19 cellular contexts compared by ENCODE assay signal in the genomic region with DNA sequence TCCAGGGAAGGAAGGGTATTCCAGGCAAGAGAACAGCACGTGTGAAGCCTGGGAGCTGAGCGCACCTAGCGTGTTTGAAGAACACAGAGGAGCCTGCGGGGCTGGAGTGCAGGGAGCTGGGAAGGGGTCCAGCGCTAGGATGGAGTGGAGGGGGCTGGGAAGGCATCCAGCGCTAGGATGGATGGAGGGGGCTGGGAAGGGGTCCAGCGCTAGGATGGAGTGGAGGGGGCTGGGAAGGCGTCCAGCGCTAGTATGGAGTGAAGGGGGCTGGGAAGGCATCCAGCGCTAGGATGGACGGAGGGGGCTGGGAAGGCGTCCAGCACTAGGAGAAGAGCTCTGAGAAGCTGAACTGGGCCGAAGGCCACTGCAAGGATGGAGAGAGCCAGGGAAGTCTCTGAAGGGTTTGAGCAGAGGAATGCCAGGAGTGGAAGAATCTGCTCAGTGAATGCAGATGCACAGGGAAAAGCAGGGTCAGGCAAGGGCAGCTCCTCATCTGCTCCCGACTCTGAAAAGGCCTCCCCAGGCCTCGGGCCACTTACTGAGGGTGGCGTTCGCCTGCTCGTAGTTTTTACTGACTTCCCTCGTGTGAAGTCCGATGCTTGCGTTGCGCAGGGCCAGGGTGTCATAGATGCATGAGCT. TPM values are rescaled to one million over a fixed set of nuclear protein-coding genes. Genes with fewer than 3 reads are reported as not detected.
DNase-seq lines count a peak whose midpoint lies in the region; ATAC-seq and TF ChIP-seq lines count a peak whose summit lies in the region.
"Had no signal": no experiment of that assay in that cellular context is flagged by ENCODE, and none has a peak within 500 bp of the region (broad histone marks: within the 10 kb centered on the region; RNA-seq: fewer than 3 reads in every experiment).

No MANE protein-coding gene starts in this region.

- H3K27ac ChIP-seq in gastroesophageal sphincter, result peak overlapping the region in 1 of 4 donors; percentile 15
- H3K27ac ChIP-seq: gastrocnemius medialis, skin epidermis had no signal

- no peak for TF ChIP-seq EP300 in gastroesophageal sphincter (IDR thresholded peaks at IDR 0.05)

- peak; percentile 3 for DNase-seq in activated naive CD8-positive, alpha-beta T cell treated with anti-CD3 and anti-CD28 coated beads, Interleukin-2, amount 10 ng/mL, durations not matched to agents 7 days and 5 days
- no peak for DNase-seq in activated naive CD8-positive, alpha-beta T cell treated with anti-CD3 and anti-CD28 coated beads for 36 hours
- DNase-seq in neural crest cell (ENCODE audit: low read depth, low spot score) (no peak), RKO (ENCODE audit: low spot score) (no peak), HuH-7 (ENCODE audit: low spot score) (no peak)
- DNase-seq in effector memory CD8-positive, alpha-beta T cell, result no peak
- DNase-seq: ACHN; activated CD4-positive, alpha-beta T cell treated with anti-CD3 and anti-CD28 coated beads, Interleukin-2, amount 50 U/mL, for 1 hour; gastrocnemius medialis; islet precursor cell; NCI-H146; NCI-H774; T1000 had no signal

- no peak overlapping the region for H3K4me3 Mint-ChIP-seq in activated naive CD8-positive, alpha-beta T cell treated with anti-CD3 and anti-CD28 coated beads, Interleukin-2, amount 10 ng/mL, durations not matched to agents 7 days and 5 days
- no peak overlapping the region for H3K4me3 Mint-ChIP-seq in activated naive CD8-positive, alpha-beta T cell treated with anti-CD3 and anti-CD28 coated beads for 36 hours
- no peak overlapping the region for H3K4me3 Mint-ChIP-seq in neural crest cell
- H3K4me3 Mint-ChIP-seq in effector memory CD8-positive, alpha-beta T cell, result no peak overlapping the region

- peaks cover 0 to 36% (median 8%) of the 10 kb centered on the region in 3 donors for H3K4me1 ChIP-seq in gastroesophageal sphincter
- H3K4me1 ChIP-seq: gastrocnemius medialis, HAP-1 had no signal

- H3K9me3 ChIP-seq in gastroesophageal sphincter, result no peaks in the 10 kb centered on the region
- H3K9me3 ChIP-seq: gastrocnemius medialis, HAP-1 had no signal

- WGBS in gastroesophageal sphincter (ENCODE audit: low coverage in 1 of 2), 2 donors, result 23 to 37% methylated on average over 18 to 21 of the region's 22 CpGs

- TF ChIP-seq CTCF in gastroesophageal sphincter (IDR thresholded peaks at IDR 0.05), result no peak
- no peak for TF ChIP-seq CTCF in neural crest cell (conservative IDR thresholded peaks at IDR 0.05)

- no peak overlapping the region for H3K27ac Mint-ChIP-seq in activated naive CD8-positive, alpha-beta T cell treated with anti-CD3 and anti-CD28 coated beads, Interleukin-2, amount 10 ng/mL, durations not matched to agents 7 days and 5 days
- H3K27ac Mint-ChIP-seq in activated naive CD8-positive, alpha-beta T cell treated with anti-CD3 and anti-CD28 coated beads for 36 hours, result no peak overlapping the region
- H3K27ac Mint-ChIP-seq in neural crest cell (ENCODE audit: unreplicated experiment), result peak overlapping the region; percentile 27
- H3K27ac Mint-ChIP-seq in effector memory CD8-positive, alpha-beta T cell, result no peak overlapping the region

- no peak overlapping the region for H3K4me3 ChIP-seq in gastroesophageal sphincter
- H3K4me3 ChIP-seq: gastrocnemius medialis, HAP-1, K562, skin epidermis had no signal

- no peaks in the 10 kb centered on the region for H3K36me3 ChIP-seq in gastroesophageal sphincter
- H3K36me3 ChIP-seq: gastrocnemius medialis, HAP-1 had no signal

- POLR2A ChIA-PET in activated naive CD8-positive, alpha-beta T cell treated with anti-CD3 and anti-CD28 coated beads, Interleukin-2, amount 10 ng/mL, durations not matched to agents 7 days and 5 days (lab: Charles Lee), result interaction anchor here (0.5 kb wide), 1 partner anchor 421 kb away, joined by 3 read pairs; no protein-coding TSS in a partner anchor

- ATAC-seq in activated naive CD8-positive, alpha-beta T cell treated with anti-CD3 and anti-CD28 coated beads, Interleukin-2, amount 10 ng/mL, durations not matched to agents 7 days and 5 days (ENCODE audit: low read depth), result no peak
- ATAC-seq in gastroesophageal sphincter, result peak; percentile 60
- ATAC-seq in HG03571 (IDR thresholded peaks at IDR 0.05; ENCODE audit: unreplicated experiment), result no peak
- ATAC-seq in effector memory CD8-positive, alpha-beta T cell (replicated peaks), result no peak
- ATAC-seq: gastrocnemius medialis, K562 had no signal

- H3K27me3 Mint-ChIP-seq in activated naive CD8-positive, alpha-beta T cell treated with anti-CD3 and anti-CD28 coated beads, Interleukin-2, amount 10 ng/mL, durations not matched to agents 7 days and 5 days, result peaks cover 32% of the 10 kb centered on the region
- peaks cover 62% of the 10 kb centered on the region for H3K27me3 Mint-ChIP-seq in activated naive CD8-positive, alpha-beta T cell treated with anti-CD3 and anti-CD28 coated beads for 36 hours
- peaks cover 10% of the 10 kb centered on the region for H3K27me3 Mint-ChIP-seq in neural crest cell (ENCODE audit: low read depth)
- H3K27me3 Mint-ChIP-seq in effector memory CD8-positive, alpha-beta T cell, result peaks cover 48 to 61% of the 10 kb centered on the region in 2 donors

- no peaks in the 10 kb centered on the region for H3K9me3 Mint-ChIP-seq in activated naive CD8-positive, alpha-beta T cell treated with anti-CD3 and anti-CD28 coated beads, Interleukin-2, amount 10 ng/mL, durations not matched to agents 7 days and 5 days
- no peaks in the 10 kb centered on the region for H3K9me3 Mint-ChIP-seq in activated naive CD8-positive, alpha-beta T cell treated with anti-CD3 and anti-CD28 coated beads for 36 hours
- H3K9me3 Mint-ChIP-seq in neural crest cell, result no peaks in the 10 kb centered on the region
- no peaks in the 10 kb centered on the region for H3K9me3 Mint-ChIP-seq in effector memory CD8-positive, alpha-beta T cell

- H3K4me1 Mint-ChIP-seq in activated naive CD8-positive, alpha-beta T cell treated with anti-CD3 and anti-CD28 coated beads, Interleukin-2, amount 10 ng/mL, durations not matched to agents 7 days and 5 days, result peaks cover 10% of the 10 kb centered on the region
- peaks cover 7% of the 10 kb centered on the region for H3K4me1 Mint-ChIP-seq in activated naive CD8-positive, alpha-beta T cell treated with anti-CD3 and anti-CD28 coated beads for 36 hours
- peaks cover 3% of the 10 kb centered on the region for H3K4me1 Mint-ChIP-seq in neural crest cell
- H3K4me1 Mint-ChIP-seq in effector memory CD8-positive, alpha-beta T cell (ENCODE audit: low read depth in 2 of 2), result peaks cover 13 to 15% of the 10 kb centered on the region in 2 donors

- peaks cover 83% of the 10 kb centered on the region for H3K27me3 ChIP-seq in gastroesophageal sphincter

- no peak for TF ChIP-seq POLR2A in gastroesophageal sphincter (IDR thresholded peaks at IDR 0.05)

- H3K36me3 Mint-ChIP-seq in activated naive CD8-positive, alpha-beta T cell treated with anti-CD3 and anti-CD28 coated beads, Interleukin-2, amount 10 ng/mL, durations not matched to agents 7 days and 5 days, result no peaks in the 10 kb centered on the region
- no peaks in the 10 kb centered on the region for H3K36me3 Mint-ChIP-seq in activated naive CD8-positive, alpha-beta T cell treated with anti-CD3 and anti-CD28 coated beads for 36 hours
- no peaks in the 10 kb centered on the region for H3K36me3 Mint-ChIP-seq in neural crest cell (ENCODE audit: low read depth)
- peaks cover 3% of the 10 kb centered on the region for H3K36me3 Mint-ChIP-seq in effector memory CD8-positive, alpha-beta T cell (ENCODE audit: insufficient read depth)

RNA-seq across cellular contexts. Expression of gene MUC20, which starts 39.7 kb away (rescaled TPM):
- 1 to 10 TPM; 3.0 to 3.1 TPM for total RNA-seq in activated naive CD8-positive, alpha-beta T cell treated with anti-CD3 and anti-CD28 coated beads, Interleukin-2, amount 10 ng/mL, durations not matched to agents 7 days and 5 days
- under 1 TPM; 0.26 to 0.29 TPM for total RNA-seq in activated naive CD8-positive, alpha-beta T cell treated with anti-CD3 and anti-CD28 coated beads for 36 hours
- total RNA-seq in gastroesophageal sphincter, result 1 to 10 TPM; 2.0 to 7.7 (median 4.8) TPM
- 2.3 and 3.0 TPM in 2 replicates for total RNA-seq in neural crest cell

RNA-seq across cellular contexts. Expression of gene MUC4, which starts 51.3 kb away (rescaled TPM):
- under 1 TPM in 1 of 2 experiments, not detected in 1; 0.06 TPM for total RNA-seq in activated naive CD8-positive, alpha-beta T cell treated with anti-CD3 and anti-CD28 coated beads, Interleukin-2, amount 10 ng/mL, durations not matched to agents 7 days and 5 days
- under 1 TPM; 0.08 to 0.14 TPM for total RNA-seq in activated naive CD8-positive, alpha-beta T cell treated with anti-CD3 and anti-CD28 coated beads for 36 hours
- total RNA-seq in gastroesophageal sphincter (1 to 10 TPM in 1 of 4 donors, under 1 TPM in 2, not detected in 1; 0.19 to 3.0 (median 0.47) TPM), neural crest cell (not detected in 2 replicates)
- total RNA-seq: myocyte had no signal
